1 cellular context compared by ENCODE assay signal in the genomic region with DNA sequence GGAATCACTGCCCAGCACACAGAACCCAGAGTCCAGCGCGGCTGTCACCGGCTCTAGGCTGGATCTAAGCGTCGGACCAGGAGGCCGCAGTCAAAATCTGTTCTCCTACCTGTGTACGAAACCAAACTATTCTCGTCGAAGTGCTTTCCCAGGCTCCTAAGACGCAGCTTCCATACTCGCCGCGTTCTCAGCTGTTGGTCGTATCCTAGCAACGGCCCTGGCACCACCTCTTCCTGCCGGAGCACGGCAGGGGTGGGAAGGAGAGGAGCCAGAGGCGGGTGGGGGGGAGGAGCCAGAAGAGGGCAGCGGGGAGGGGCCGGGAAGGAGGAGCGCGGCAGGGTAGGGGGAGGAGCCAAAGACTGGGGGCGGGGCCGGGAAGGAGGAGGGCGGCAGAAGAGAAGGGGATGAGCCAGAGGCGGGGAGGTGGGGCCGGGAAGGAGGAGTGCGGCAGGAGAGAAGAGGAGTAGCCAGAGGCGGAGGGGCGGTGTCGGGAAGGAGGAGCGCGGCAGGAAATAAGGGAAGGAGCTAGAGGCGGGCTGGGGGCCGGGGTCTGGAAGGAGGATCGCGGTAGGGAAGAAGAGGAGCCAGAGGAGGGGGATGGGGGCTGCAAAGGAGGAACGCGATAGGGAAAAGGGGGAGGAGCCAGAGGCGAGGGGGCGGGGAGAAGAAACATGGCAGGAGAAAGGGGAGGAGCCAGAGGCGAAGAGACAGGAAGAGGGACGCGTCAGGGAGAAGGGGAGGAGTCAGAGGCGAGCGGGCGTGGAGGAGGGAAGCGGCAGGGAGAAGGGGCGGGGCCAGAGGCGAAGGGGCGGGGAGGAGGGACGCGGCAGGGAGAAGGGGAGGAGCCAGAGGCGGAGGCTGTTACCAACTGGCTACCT.
TF ChIP-seq lines count a peak whose summit lies in the region.

Gene IQUB, minus strand, starts transcription at position 213 of the 878 bp plus-strand sequence. CDS start 22,255 bp downstream, outside the sequence.

TF ChIP-seq in K562, 482 proteins besides CTCF, POLR2A, EP300 and RAD21 (continued from another document and continues in another):
- TF ChIP-seq ZBTB2 (IDR thresholded peaks at IDR 0.05) = peak; percentile 59; the same call in 1 of the 2 replicates
- peak; percentile 76 for TF ChIP-seq POLR2G (IDR thresholded peaks at IDR 0.05; ENCODE audit: low read depth, low read length)
- TF ChIP-seq EHMT2 (IDR thresholded peaks at IDR 0.05) = peak; percentile 47; the same call in 1 of the 2 replicates
- peak; percentile 49 for TF ChIP-seq TAF1 (IDR thresholded peaks at IDR 0.05; ENCODE audit: control insufficient read depth, extremely low read depth, insufficient read depth, low read length, severe bottlenecking)
- no peak for TF ChIP-seq E2F1 (CRISPR knock-in tag; IDR thresholded peaks at IDR 0.05)
- TF ChIP-seq DMBX1 (CRISPR knock-in tag; IDR thresholded peaks at IDR 0.05; ENCODE audit: borderline replicate concordance) = no peak
- TF ChIP-seq KLF10 (CRISPR knock-in tag; IDR thresholded peaks at IDR 0.05) = no peak
- peak; percentile 66 for TF ChIP-seq ELF1 (tag; IDR thresholded peaks at IDR 0.05)
- no peak for TF ChIP-seq ZBTB1 (CRISPR knock-in tag; IDR thresholded peaks at IDR 0.05; ENCODE audit: borderline replicate concordance, low read depth)
- peak in 1 of 2 experiments; percentile 84; a peak in 2 of 4 replicates for TF ChIP-seq CSDE1 (IDR thresholded peaks at IDR 0.05)
- TF ChIP-seq KHSRP (IDR thresholded peaks at IDR 0.05) = peak; percentile 31; the same call in 1 of the 2 replicates
- TF ChIP-seq RBBP5 (IDR thresholded peaks at IDR 0.05; ENCODE audit: borderline replicate concordance, insufficient read depth, low read length, poor library complexity, severe bottlenecking) = peak; percentile 90
- peak; percentile 23; the same call in 1 of the 2 replicates for TF ChIP-seq TAF7 (tag; IDR thresholded peaks at IDR 0.05)
- peak; percentile 59 for TF ChIP-seq SMARCE1 (IDR thresholded peaks at IDR 0.05)
- peak; percentile 61 for TF ChIP-seq TBP (optimal IDR thresholded peaks at IDR 0.05; ENCODE audit: low read depth, low read length)
- TF ChIP-seq MED1 (CRISPR knock-in tag; IDR thresholded peaks at IDR 0.05; ENCODE audit: borderline replicate concordance) = no peak
- TF ChIP-seq ARNT (IDR thresholded peaks at IDR 0.05) = peak in 1 of 2 experiments; percentile 54; a peak in 3 of 4 replicates
- TF ChIP-seq CAMTA2 (CRISPR knock-in tag; conservative IDR thresholded peaks at IDR 0.05) = no peak
- TF ChIP-seq RBFOX2 (IDR thresholded peaks at IDR 0.05; ENCODE audit: low read depth, low read length) = peak; percentile 75
- TF ChIP-seq DPF2 (IDR thresholded peaks at IDR 0.05) = peak; percentile 84
- TF ChIP-seq, protein P1, sequence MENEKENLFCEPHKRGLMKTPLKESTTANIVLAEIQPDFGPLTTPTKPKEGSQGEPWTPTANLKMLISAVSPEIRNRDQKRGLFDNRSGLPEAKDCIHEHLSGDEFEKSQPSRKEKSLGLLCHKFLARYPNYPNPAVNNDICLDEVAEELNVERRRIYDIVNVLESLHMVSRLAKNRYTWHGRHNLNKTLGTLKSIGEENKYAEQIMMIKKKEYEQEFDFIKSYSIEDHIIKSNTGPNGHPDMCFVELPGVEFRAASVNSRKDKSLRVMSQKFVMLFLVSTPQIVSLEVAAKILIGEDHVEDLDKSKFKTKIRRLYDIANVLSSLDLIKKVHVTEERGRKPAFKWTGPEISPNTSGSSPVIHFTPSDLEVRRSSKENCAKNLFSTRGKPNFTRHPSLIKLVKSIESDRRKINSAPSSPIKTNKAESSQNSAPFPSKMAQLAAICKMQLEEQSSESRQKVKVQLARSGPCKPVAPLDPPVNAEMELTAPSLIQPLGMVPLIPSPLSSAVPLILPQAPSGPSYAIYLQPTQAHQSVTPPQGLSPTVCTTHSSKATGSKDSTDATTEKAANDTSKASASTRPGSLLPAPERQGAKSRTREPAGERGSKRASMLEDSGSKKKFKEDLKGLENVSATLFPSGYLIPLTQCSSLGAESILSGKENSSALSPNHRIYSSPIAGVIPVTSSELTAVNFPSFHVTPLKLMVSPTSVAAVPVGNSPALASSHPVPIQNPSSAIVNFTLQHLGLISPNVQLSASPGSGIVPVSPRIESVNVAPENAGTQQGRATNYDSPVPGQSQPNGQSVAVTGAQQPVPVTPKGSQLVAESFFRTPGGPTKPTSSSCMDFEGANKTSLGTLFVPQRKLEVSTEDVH (IDR thresholded peaks at IDR 0.05; ENCODE audit: low read depth, partially characterized antibody) = peak; percentile 5
- TF ChIP-seq HOMEZ (CRISPR knock-in tag; IDR thresholded peaks at IDR 0.05) = no peak
- peak; percentile 84 for TF ChIP-seq CREM (IDR thresholded peaks at IDR 0.05; ENCODE audit: low read depth)
- TF ChIP-seq, protein P2, sequence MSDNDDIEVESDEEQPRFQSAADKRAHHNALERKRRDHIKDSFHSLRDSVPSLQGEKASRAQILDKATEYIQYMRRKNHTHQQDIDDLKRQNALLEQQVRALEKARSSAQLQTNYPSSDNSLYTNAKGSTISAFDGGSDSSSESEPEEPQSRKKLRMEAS (CRISPR knock-in tag; IDR thresholded peaks at IDR 0.05) = 0 out of 2 replicates have a peak, but pooled peaks have one; percentile 12
- TF ChIP-seq HLTF (IDR thresholded peaks at IDR 0.05) = peak; percentile 89; the same call in 1 of the 2 replicates
- no peak for TF ChIP-seq ZNF584 (CRISPR knock-in tag; IDR thresholded peaks at IDR 0.05; ENCODE audit: low read depth)
- no peak for TF ChIP-seq ZNF57 (CRISPR knock-in tag; IDR thresholded peaks at IDR 0.05)
- peak; percentile 90 for TF ChIP-seq PKNOX1 (IDR thresholded peaks at IDR 0.05)
- no peak for TF ChIP-seq ZNF146 (CRISPR knock-in tag; IDR thresholded peaks at IDR 0.05; ENCODE audit: unreplicated experiment)
- TF ChIP-seq, protein P3, sequence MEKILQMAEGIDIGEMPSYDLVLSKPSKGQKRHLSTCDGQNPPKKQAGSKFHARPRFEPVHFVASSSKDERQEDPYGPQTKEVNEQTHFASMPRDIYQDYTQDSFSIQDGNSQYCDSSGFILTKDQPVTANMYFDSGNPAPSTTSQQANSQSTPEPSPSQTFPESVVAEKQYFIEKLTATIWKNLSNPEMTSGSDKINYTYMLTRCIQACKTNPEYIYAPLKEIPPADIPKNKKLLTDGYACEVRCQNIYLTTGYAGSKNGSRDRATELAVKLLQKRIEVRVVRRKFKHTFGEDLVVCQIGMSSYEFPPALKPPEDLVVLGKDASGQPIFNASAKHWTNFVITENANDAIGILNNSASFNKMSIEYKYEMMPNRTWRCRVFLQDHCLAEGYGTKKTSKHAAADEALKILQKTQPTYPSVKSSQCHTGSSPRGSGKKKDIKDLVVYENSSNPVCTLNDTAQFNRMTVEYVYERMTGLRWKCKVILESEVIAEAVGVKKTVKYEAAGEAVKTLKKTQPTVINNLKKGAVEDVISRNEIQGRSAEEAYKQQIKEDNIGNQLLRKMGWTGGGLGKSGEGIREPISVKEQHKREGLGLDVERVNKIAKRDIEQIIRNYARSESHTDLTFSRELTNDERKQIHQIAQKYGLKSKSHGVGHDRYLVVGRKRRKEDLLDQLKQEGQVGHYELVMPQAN (IDR thresholded peaks at IDR 0.05; ENCODE audit: borderline replicate concordance) = peak; percentile 95
- 0 out of 2 replicates have a peak, but pooled peaks have one; percentile 54 for TF ChIP-seq SNIP1 (IDR thresholded peaks at IDR 0.05; ENCODE audit: low read depth)
- peak; percentile 55; the same call in 1 of the 2 replicates for TF ChIP-seq E2F3 (CRISPR knock-in tag; IDR thresholded peaks at IDR 0.05)
- no peak for TF ChIP-seq CUX1 (CRISPR knock-in tag; IDR thresholded peaks at IDR 0.05)
- no peak for TF ChIP-seq GATA2 (CRISPR knock-in tag; IDR thresholded peaks at IDR 0.05)
- TF ChIP-seq U2AF2 (optimal IDR thresholded peaks at IDR 0.05; ENCODE audit: low read depth, low read length) = no peak
- TF ChIP-seq, protein P4, sequence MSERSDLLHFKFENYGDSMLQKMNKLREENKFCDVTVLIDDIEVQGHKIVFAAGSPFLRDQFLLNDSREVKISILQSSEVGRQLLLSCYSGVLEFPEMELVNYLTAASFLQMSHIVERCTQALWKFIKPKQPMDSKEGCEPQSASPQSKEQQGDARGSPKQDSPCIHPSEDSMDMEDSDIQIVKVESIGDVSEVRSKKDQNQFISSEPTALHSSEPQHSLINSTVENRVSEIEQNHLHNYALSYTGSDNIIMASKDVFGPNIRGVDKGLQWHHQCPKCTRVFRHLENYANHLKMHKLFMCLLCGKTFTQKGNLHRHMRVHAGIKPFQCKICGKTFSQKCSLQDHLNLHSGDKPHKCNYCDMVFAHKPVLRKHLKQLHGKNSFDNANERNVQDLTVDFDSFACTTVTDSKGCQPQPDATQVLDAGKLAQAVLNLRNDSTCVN (CRISPR knock-in tag; IDR thresholded peaks at IDR 0.05) = peak; percentile 98
- TF ChIP-seq MBD1 (CRISPR knock-in tag; IDR thresholded peaks at IDR 0.05) = no peak
